34 cellular contexts compared by ENCODE assay signal in genomic region chr10:14271621-14272020, GRCh38.
"Had no signal": no experiment of that assay in that cellular context is flagged by ENCODE, and none has a peak within 500 bp of the region (broad histone marks: within the 10 kb centered on the region; RNA-seq: fewer than 3 reads in every experiment).

No MANE protein-coding gene starts in this region.

- H3K27ac ChIP-seq: adrenal gland, colonic mucosa, esophagus muscularis mucosa, foreskin keratinocyte, gastrocnemius medialis, heart right ventricle, hepatocyte, WERI-Rb-1 had no signal

- H3K9me3 ChIP-seq: adrenal gland, colonic mucosa, esophagus muscularis mucosa, gastrocnemius medialis had no signal

- ATAC-seq: activated CD4-positive, CD25-positive, alpha-beta regulatory T cell treated with anti-CD3 and anti-CD28 coated beads, Interleukin-2, amount 50 U/mL, for 24 hours; activated CD8-positive, alpha-beta memory T cell treated with anti-CD3 and anti-CD28 coated beads, Interleukin-2, amount 10 ng/mL, durations not matched to agents 7 days and 5 days; activated CD8-positive, alpha-beta T cell treated with anti-CD3 and anti-CD28 coated beads, Interleukin-2, amount 10 ng/mL, durations not matched to agents 7 days and 5 days; activated naive CD8-positive, alpha-beta T cell treated with anti-CD3 and anti-CD28 coated beads, Interleukin-2, amount 50 U/mL, for 24 hours; foreskin keratinocyte; gastrocnemius medialis; heart right ventricle; T-helper 17 cell had no signal

- H3K4me3 Mint-ChIP-seq: activated B cell treated with CpG ODN at 0.5 μM for 24 hours; activated CD4-positive, alpha-beta memory T cell treated with anti-CD3 and anti-CD28 coated beads for 36 hours; activated CD8-positive, alpha-beta memory T cell treated with anti-CD3 and anti-CD28 coated beads, Interleukin-2, amount 10 ng/mL, durations not matched to agents 7 days and 5 days; activated CD8-positive, alpha-beta T cell treated with anti-CD3 and anti-CD28 coated beads, Interleukin-2, amount 10 ng/mL, durations not matched to agents 7 days and 5 days; activated naive CD4-positive, alpha-beta T cell treated with anti-CD3 and anti-CD28 coated beads for 36 hours; activated naive CD4-positive, alpha-beta T cell treated with anti-CD3 and anti-CD28 coated beads, Interleukin-2, amount 50 U/mL, for 24 hours; activated naive CD8-positive, alpha-beta T cell treated with anti-CD3 and anti-CD28 coated beads for 36 hours; activated naive CD8-positive, alpha-beta T cell treated with anti-CD3 and anti-CD28 coated beads, Interleukin-2, amount 50 U/mL, for 24 hours; activated T-helper 1 cell treated with anti-CD3 and anti-CD28 coated beads, Interleukin-12 subunit alpha, Interleukin-12 subunit beta, Interleukin-2, Interleukin-4 antibody, amounts not matched to agents 30 ng/mL and 10 ng/mL and 1 ng/mL, durations not matched to agents 14 hours and 24 hours and 36 hours; brain; central memory CD8-positive, alpha-beta T cell; T-helper 17 cell; T-helper 2 cell treated with Interferon-gamma antibody and Interleukin-4, amounts not matched to agents 5 μg/mL and 100 μg/mL, for 36 hours had no signal

- DNase-seq: activated B cell treated with CpG ODN at 0.5 μM for 24 hours; activated CD4-positive, alpha-beta memory T cell treated with anti-CD3 and anti-CD28 coated beads for 36 hours; activated CD4-positive, alpha-beta T cell treated with anti-CD3 and anti-CD28 coated beads for 48 hours; activated CD8-positive, alpha-beta memory T cell treated with anti-CD3 and anti-CD28 coated beads, Interleukin-2, amount 10 ng/mL, durations not matched to agents 7 days and 5 days; activated CD8-positive, alpha-beta memory T cell treated with anti-CD3 and anti-CD28 coated beads, Interleukin-2, amount 50 U/mL, for 4 hours; activated CD8-positive, alpha-beta T cell treated with anti-CD3 and anti-CD28 coated beads, Interleukin-2, amount 10 ng/mL, durations not matched to agents 7 days and 5 days; activated effector memory CD4-positive, alpha-beta T cell treated with anti-CD3 and anti-CD28 coated beads, Interleukin-2, amount 50 U/mL, for 16 hours; activated naive CD4-positive, alpha-beta T cell treated with anti-CD3 and anti-CD28 coated beads for 36 hours; activated naive CD8-positive, alpha-beta T cell treated with anti-CD3 and anti-CD28 coated beads for 36 hours; activated naive CD8-positive, alpha-beta T cell treated with anti-CD3 and anti-CD28 coated beads, Interleukin-2, amount 50 U/mL, for 24 hours; activated T-cell treated with anti-CD3 and anti-CD28 coated beads, Interleukin-2, amount 50 U/mL, for 1 hour; activated T-cell treated with anti-CD3 and anti-CD28 coated beads, Interleukin-2, amount 50 U/mL, for 48 hours; adrenal gland; amygdala; aorta; colonic mucosa; effector CD8-positive, alpha-beta T cell; erythroblast; foreskin keratinocyte; gastrocnemius medialis; heart right ventricle; T-helper 1 cell; T-helper 17 cell; T1000; WERI-Rb-1 had no signal

- H3K4me1 Mint-ChIP-seq: activated B cell treated with CpG ODN at 0.5 μM for 24 hours; activated naive CD4-positive, alpha-beta T cell treated with anti-CD3 and anti-CD28 coated beads, Interleukin-2, amount 50 U/mL, for 24 hours; activated naive CD8-positive, alpha-beta T cell treated with anti-CD3 and anti-CD28 coated beads for 36 hours; activated naive CD8-positive, alpha-beta T cell treated with anti-CD3 and anti-CD28 coated beads, Interleukin-2, amount 50 U/mL, for 24 hours; brain; central memory CD8-positive, alpha-beta T cell; T-helper 17 cell had no signal

- H3K27me3 ChIP-seq: adrenal gland, colonic mucosa, esophagus muscularis mucosa, foreskin keratinocyte, gastrocnemius medialis, hepatocyte had no signal

- H3K79me2 ChIP-seq: hepatocyte had no signal

- H3K4me2 ChIP-seq: hepatocyte had no signal

- H3K4me3 ChIP-seq: adrenal gland, colonic mucosa, esophagus muscularis mucosa, gastrocnemius medialis, heart right ventricle, hepatocyte had no signal

- H3K27ac Mint-ChIP-seq: activated B cell treated with CpG ODN at 0.5 μM for 24 hours; activated CD4-positive, alpha-beta memory T cell treated with anti-CD3 and anti-CD28 coated beads for 36 hours; activated CD8-positive, alpha-beta memory T cell treated with anti-CD3 and anti-CD28 coated beads, Interleukin-2, amount 10 ng/mL, durations not matched to agents 7 days and 5 days; activated CD8-positive, alpha-beta T cell treated with anti-CD3 and anti-CD28 coated beads, Interleukin-2, amount 10 ng/mL, durations not matched to agents 7 days and 5 days; activated naive CD4-positive, alpha-beta T cell treated with anti-CD3 and anti-CD28 coated beads for 36 hours; activated naive CD4-positive, alpha-beta T cell treated with anti-CD3 and anti-CD28 coated beads, Interleukin-2, amount 50 U/mL, for 24 hours; activated naive CD8-positive, alpha-beta T cell treated with anti-CD3 and anti-CD28 coated beads for 36 hours; activated naive CD8-positive, alpha-beta T cell treated with anti-CD3 and anti-CD28 coated beads, Interleukin-2, amount 50 U/mL, for 24 hours; activated T-helper 1 cell treated with anti-CD3 and anti-CD28 coated beads, Interleukin-12 subunit alpha, Interleukin-12 subunit beta, Interleukin-2, Interleukin-4 antibody, amounts not matched to agents 30 ng/mL and 10 ng/mL and 1 ng/mL, durations not matched to agents 14 hours and 24 hours and 36 hours; activated T-helper 2 cell treated with anti-CD3 and anti-CD28 coated beads, Interferon-gamma antibody, Interleukin-2, Interleukin-4, amounts not matched to agents 10 μg/mL and 5 μg/mL and 100 μg/mL, durations not matched to agents 14 hours and 24 hours and 36 hours; brain; T-helper 17 cell; T-helper 2 cell treated with Interferon-gamma antibody and Interleukin-4, amounts not matched to agents 5 μg/mL and 100 μg/mL, for 36 hours had no signal

- H3K9me3 Mint-ChIP-seq: activated B cell treated with CpG ODN at 0.5 μM for 24 hours; activated CD4-positive, alpha-beta memory T cell treated with anti-CD3 and anti-CD28 coated beads for 36 hours; activated naive CD4-positive, alpha-beta T cell treated with anti-CD3 and anti-CD28 coated beads for 36 hours; activated naive CD4-positive, alpha-beta T cell treated with anti-CD3 and anti-CD28 coated beads, Interleukin-2, amount 50 U/mL, for 24 hours; activated naive CD8-positive, alpha-beta T cell treated with anti-CD3 and anti-CD28 coated beads for 36 hours; activated naive CD8-positive, alpha-beta T cell treated with anti-CD3 and anti-CD28 coated beads, Interleukin-2, amount 50 U/mL, for 24 hours; activated T-helper 1 cell treated with anti-CD3 and anti-CD28 coated beads, Interleukin-12 subunit alpha, Interleukin-12 subunit beta, Interleukin-2, Interleukin-4 antibody, amounts not matched to agents 30 ng/mL and 10 ng/mL and 1 ng/mL, durations not matched to agents 14 hours and 24 hours and 36 hours; activated T-helper 2 cell treated with anti-CD3 and anti-CD28 coated beads, Interferon-gamma antibody, Interleukin-2, Interleukin-4, amounts not matched to agents 10 μg/mL and 5 μg/mL and 100 μg/mL, durations not matched to agents 14 hours and 24 hours and 36 hours; central memory CD8-positive, alpha-beta T cell; T-helper 2 cell treated with Interferon-gamma antibody and Interleukin-4, amounts not matched to agents 5 μg/mL and 100 μg/mL, for 36 hours had no signal

- H3K27me3 Mint-ChIP-seq: activated naive CD4-positive, alpha-beta T cell treated with anti-CD3 and anti-CD28 coated beads, Interleukin-2, amount 50 U/mL, for 24 hours; activated naive CD8-positive, alpha-beta T cell treated with anti-CD3 and anti-CD28 coated beads for 36 hours had no signal

- H3K36me3 Mint-ChIP-seq: activated CD4-positive, alpha-beta memory T cell treated with anti-CD3 and anti-CD28 coated beads for 36 hours; activated CD8-positive, alpha-beta memory T cell treated with anti-CD3 and anti-CD28 coated beads, Interleukin-2, amount 10 ng/mL, durations not matched to agents 7 days and 5 days; activated naive CD4-positive, alpha-beta T cell treated with anti-CD3 and anti-CD28 coated beads, Interleukin-2, amount 50 U/mL, for 24 hours; activated naive CD8-positive, alpha-beta T cell treated with anti-CD3 and anti-CD28 coated beads for 36 hours; brain had no signal

- H3K4me1 ChIP-seq: adrenal gland, colonic mucosa, esophagus muscularis mucosa, foreskin keratinocyte, gastrocnemius medialis, heart right ventricle had no signal

- H3K36me3 ChIP-seq: adrenal gland, colonic mucosa, esophagus muscularis mucosa, gastrocnemius medialis, heart right ventricle, WERI-Rb-1 had no signal
